ENCODE assay signal across 34 cellular contexts in genomic region chr17:77889135-77889505, GRCh38.
DNase-seq lines count a peak whose midpoint lies in the region; ATAC-seq, FAIRE-seq and TF ChIP-seq lines count a peak whose summit lies in the region.
"Had no signal": no experiment of that assay in that cellular context is flagged by ENCODE, and none has a peak within 500 bp of the region (broad histone marks: within the 10 kb centered on the region; RNA-seq: fewer than 3 reads in every experiment).

No MANE protein-coding gene starts in this region.

- H3K79me2 ChIP-seq in KMS-11 (ENCODE audit: insufficient read depth, low read depth): no peaks in the 10 kb centered on the region
- no peaks in the 10 kb centered on the region for H3K79me2 ChIP-seq in neural cell (replicated peaks; ENCODE audit: insufficient read depth, low read length)

- no peak overlapping the region for H3K4me3 ChIP-seq in KMS-11 (IDR thresholded peaks at IDR 0.05; ENCODE audit: insufficient read depth, low read depth, low read length)
- no peak overlapping the region for H3K4me3 ChIP-seq in neural cell (ENCODE audit: low read length)
- H3K4me3 ChIP-seq: GM12878, left lung, smooth muscle cell, suprapubic skin, upper lobe of left lung had no signal

- POLR2A ChIA-PET in CD4-positive, alpha-beta T cell (lab: Charles Lee): interaction anchor here (0.6 to 5.4 kb wide), 2 partner anchors 68 to 1208 kb away, joined by 4 to 93 read pairs; partner anchors contain the start of gene TNRC6C

- no peaks in the 10 kb centered on the region for H3K27me3 Mint-ChIP-seq in CD4-positive, alpha-beta T cell
- peaks cover 0 to 18% (median 15%) of the 10 kb centered on the region in 3 donors for H3K27me3 Mint-ChIP-seq in immature natural killer cell (ENCODE audit: low read depth in 3 of 3)
- H3K27me3 Mint-ChIP-seq: activated naive CD8-positive, alpha-beta T cell had no signal

- no peak for TF ChIP-seq EP300 in neural cell (conservative IDR thresholded peaks at IDR 0.05; ENCODE audit: poor library complexity, severe bottlenecking)

- H3K27ac ChIP-seq in CD4-positive, alpha-beta T cell (ENCODE audit: low read depth, low read length): no peak overlapping the region
- H3K27ac ChIP-seq in KMS-11: no peak overlapping the region
- peak overlapping the region; percentile 84 for H3K27ac ChIP-seq in neural cell (ENCODE audit: low read length)
- H3K27ac ChIP-seq: HL-60, left lung, pancreas, suprapubic skin, VCaP had no signal

- H4K20me1 ChIP-seq in KMS-11 (ENCODE audit: insufficient read depth) (no peaks in the 10 kb centered on the region), neural cell (ENCODE audit: insufficient read depth) (no peaks in the 10 kb centered on the region)

- intact Hi-C loops in CD4-positive, alpha-beta T cell (cut with DNase I, micrococcal nuclease): loop anchor here (2.0 to 10.0 kb wide), 4 partner anchors 54 to 222 kb away; no protein-coding TSS in a partner anchor

- no peaks in the 10 kb centered on the region for H3K27me3 ChIP-seq in CD4-positive, alpha-beta T cell (ENCODE audit: control insufficient read depth, insufficient read depth, low read length)
- H3K27me3 ChIP-seq in KMS-11 (ENCODE audit: insufficient read depth, low read depth) (no peaks in the 10 kb centered on the region), neural cell (ENCODE audit: insufficient read depth, low read depth, low read length) (no peaks in the 10 kb centered on the region)
- H3K27me3 ChIP-seq: ascending aorta, pancreas, upper lobe of left lung had no signal

- H3F3A ChIP-seq in neural cell (ENCODE audit: insufficient read depth, low read length, poor library complexity, severe bottlenecking): no peaks in the 10 kb centered on the region

- DNase-seq in CD4-positive, alpha-beta T cell: peak in 1 of 10 experiments; percentile 1
- DNase-seq in immature natural killer cell (no peak), 8988T (no peak), D721Med (ENCODE audit: insufficient read length, low spot score) (no peak)
- DNase-seq: activated CD4-positive, alpha-beta T cell treated with anti-CD3 and anti-CD28 coated beads for 4 hours; activated effector memory CD4-positive, alpha-beta T cell treated with anti-CD3 and anti-CD28 coated beads, Interleukin-2, amount 50 U/mL, for 16 hours; central memory CD4-positive, alpha-beta T cell; dermis blood vessel endothelial cell; EL; NCI-H1417; NCI-H2029 treated with DMSO at 0.1 percent for 48 hours; NCI-H748 treated with DMSO at 0.1 percent for 48 hours; retina; SHP77 treated with DMSO at 0.1 percent for 48 hours; stimulated activated CD4-positive, alpha-beta T cell treated with anti-CD3 and anti-CD28 coated beads, Interleukin-1b, Interleukin-23, amount 100 ng/mL, for 48 hours; stimulated activated naive CD4-positive, alpha-beta T cell treated with Interleukin-2 at 50 U/mL for 16 hours; T1000; upper lobe of left lung had no signal

- no peak for TF ChIP-seq CTCF in CD4-positive, alpha-beta T cell (IDR thresholded peaks at IDR 0.05)
- TF ChIP-seq CTCF in KMS-11 (conservative IDR thresholded peaks at IDR 0.05; ENCODE audit: low read depth, low read length) (no peak), neural cell (IDR thresholded peaks at IDR 0.05; ENCODE audit: poor library complexity, severe bottlenecking) (no peak), D721Med (IDR thresholded peaks at IDR 0.05; ENCODE audit: insufficient read depth, missing control alignments) (no peak)

- H3K4me2 ChIP-seq in KMS-11 (peak overlapping the region; percentile 95; the same call in 1 of the 2 replicates), neural cell (ENCODE audit: low read length) (no peak overlapping the region)
- H3K4me2 ChIP-seq: smooth muscle cell had no signal

- peaks cover 47% of the 10 kb centered on the region for H3K4me1 ChIP-seq in KMS-11 (ENCODE audit: low read depth, poor library complexity, severe bottlenecking)

- TF ChIP-seq RAD21 in neural cell (conservative IDR thresholded peaks at IDR 0.05): no peak

- H3K4me3 Mint-ChIP-seq in CD4-positive, alpha-beta T cell: peak overlapping the region; percentile 16
- H3K4me3 Mint-ChIP-seq in immature natural killer cell: peak overlapping the region in 4 of 5 donors; percentile 13 to 50 (median 23)

- H3K36me3 Mint-ChIP-seq in CD4-positive, alpha-beta T cell (ENCODE audit: low read depth): peaks cover 4% of the 10 kb centered on the region
- no peaks in the 10 kb centered on the region for H3K36me3 Mint-ChIP-seq in immature natural killer cell
- H3K36me3 Mint-ChIP-seq: activated naive CD8-positive, alpha-beta T cell had no signal

- H3K27ac Mint-ChIP-seq in CD4-positive, alpha-beta T cell: peak overlapping the region; percentile 74
- peak overlapping the region; percentile 31 to 100 (median 84) for H3K27ac Mint-ChIP-seq in immature natural killer cell
- H3K27ac Mint-ChIP-seq: activated naive CD8-positive, alpha-beta T cell had no signal

- no peaks in the 10 kb centered on the region for H3K9me3 ChIP-seq in CD4-positive, alpha-beta T cell (ENCODE audit: control insufficient read depth, low read length)
- H3K9me3 ChIP-seq in neural cell (ENCODE audit: low read length): no peaks in the 10 kb centered on the region
- H3K9me3 ChIP-seq: ascending aorta, left lung, pancreas, suprapubic skin, upper lobe of left lung had no signal

- no peak for FAIRE-seq in D721Med (lab: Jason Lieb, UNC)
- FAIRE-seq: GM12878, H1, islet of Langerhans, pancreas had no signal

- H3K36me3 ChIP-seq in KMS-11 (ENCODE audit: insufficient read depth) (no peaks in the 10 kb centered on the region), neural cell (ENCODE audit: insufficient read depth, low read length) (no peaks in the 10 kb centered on the region)
- H3K36me3 ChIP-seq: ascending aorta, left lung, pancreas, suprapubic skin, upper lobe of left lung had no signal

- H2AFZ ChIP-seq in KMS-11 (ENCODE audit: low read depth) (no peak overlapping the region), neural cell (ENCODE audit: low read depth, low read length) (no peak overlapping the region)

- no peak for ATAC-seq in CD4-positive, alpha-beta T cell (ENCODE audit: poor library complexity)
- ATAC-seq in HG02610 (IDR thresholded peaks at IDR 0.05; ENCODE audit: unreplicated experiment) (no peak), HG02970 (IDR thresholded peaks at IDR 0.05; ENCODE audit: low FRiP score, unreplicated experiment) (no peak)
- ATAC-seq: esophagus mucosa, GM12878, left lung, pancreas had no signal

- CTCF ChIA-PET in CD4-positive, alpha-beta T cell (lab: Charles Lee): no interaction called here

- peaks cover 43% of the 10 kb centered on the region for H3K4me1 Mint-ChIP-seq in CD4-positive, alpha-beta T cell (ENCODE audit: low read depth)
- H3K4me1 Mint-ChIP-seq in immature natural killer cell: peaks cover 44 to 58% of the 10 kb centered on the region in 2 donors

- H3K9ac ChIP-seq in KMS-11 (no peak overlapping the region), neural cell (ENCODE audit: low read length) (peak overlapping the region; percentile 21)

- no peaks in the 10 kb centered on the region for H3K9me3 Mint-ChIP-seq in CD4-positive, alpha-beta T cell
- H3K9me3 Mint-ChIP-seq in immature natural killer cell: no peaks in the 10 kb centered on the region

- H3K9me2 ChIP-seq in neural cell (ENCODE audit: insufficient read depth, low read length): no peaks in the 10 kb centered on the region

TF ChIP-seq in neural cell, 6 proteins besides CTCF, POLR2A, EP300 and RAD21:
- TF ChIP-seq REST (IDR thresholded peaks at IDR 0.05; ENCODE audit: borderline replicate concordance) (no peak), TAF1 (IDR thresholded peaks at IDR 0.05; ENCODE audit: low read depth) (no peak), EZH2 (IDR thresholded peaks at IDR 0.05; ENCODE audit: borderline replicate concordance, insufficient read depth, low read length, poor library complexity, severe bottlenecking) (no peak), POLR2AphosphoS5 (IDR thresholded peaks at IDR 0.05) (no peak), SMC3 (conservative IDR thresholded peaks at IDR 0.05; ENCODE audit: poor library complexity) (no peak), MXI1 (conservative IDR thresholded peaks at IDR 0.05; ENCODE audit: poor library complexity, severe bottlenecking) (no peak)
